Comparison of ENCODE assay signal across 19 cellular contexts in genomic region chr17:57638284-57638683, GRCh38.
"Had no signal": no experiment of that assay in that cellular context is flagged by ENCODE, and none has a peak within 500 bp of the region (broad histone marks: within the 10 kb centered on the region; RNA-seq: fewer than 3 reads in every experiment).

No MANE protein-coding gene starts in this region.

- H3K9me3 Mint-ChIP-seq: activated naive CD4-positive, alpha-beta T cell treated with anti-CD3 and anti-CD28 coated beads, Interleukin-2, amount 50 U/mL, for 72 hours; immature natural killer cell; stimulated activated naive CD8-positive, alpha-beta T cell treated with anti-CD3 and anti-CD28 coated beads, Interleukin-15, amount 100 ng/mL, for 72 hours had no signal

- H3K27ac ChIP-seq: adrenal gland, breast epithelium, gastrocnemius medialis, suprapubic skin had no signal

- H3K27ac Mint-ChIP-seq: activated CD4-positive, alpha-beta T cell treated with anti-CD3 and anti-CD28 coated beads for 36 hours; stimulated activated naive CD8-positive, alpha-beta T cell treated with anti-CD3 and anti-CD28 coated beads, Interleukin-15, amount 100 ng/mL, for 72 hours had no signal

- H3K27me3 Mint-ChIP-seq: activated CD4-positive, alpha-beta T cell treated with anti-CD3 and anti-CD28 coated beads for 36 hours; naive thymus-derived CD4-positive, alpha-beta T cell; stimulated activated naive CD8-positive, alpha-beta T cell treated with anti-CD3 and anti-CD28 coated beads, Interleukin-15, amount 100 ng/mL, for 72 hours had no signal

- ATAC-seq: activated CD4-positive, alpha-beta T cell treated with anti-CD3 and anti-CD28 coated beads for 36 hours; activated naive CD4-positive, alpha-beta T cell treated with anti-CD3 and anti-CD28 coated beads, Interleukin-2, amount 50 U/mL, for 72 hours; esophagus mucosa; gastrocnemius medialis; left ventricle myocardium superior; naive thymus-derived CD4-positive, alpha-beta T cell; stimulated activated naive CD8-positive, alpha-beta T cell treated with anti-CD3 and anti-CD28 coated beads, Interleukin-15, amount 100 ng/mL, for 72 hours had no signal

- H3K4me1 ChIP-seq: breast epithelium, gastrocnemius medialis, suprapubic skin had no signal

- H3K27me3 ChIP-seq: adrenal gland, breast epithelium, gastrocnemius medialis, suprapubic skin had no signal

- DNase-seq: activated CD4-positive, alpha-beta T cell treated with anti-CD3 and anti-CD28 coated beads for 36 hours; activated CD4-positive, alpha-beta T cell treated with anti-CD3 and anti-CD28 coated beads, Interleukin-2, amount 50 U/mL, for 48 hours; activated gamma-delta T cell treated with Interleukin-2 at 50 U/mL for 16 hours; adrenal gland; cerebellar nuclear complex; effector CD4-positive, alpha-beta T cell; gastrocnemius medialis; immature natural killer cell; kidney glomerular epithelial cell; left ventricle myocardium superior; naive thymus-derived CD4-positive, alpha-beta T cell; nucleus accumbens; stimulated activated CD4-positive, alpha-beta T cell treated with anti-CD3 and anti-CD28 coated beads, Interleukin-2, amount 100 ng/mL, for 24 hours; stimulated activated naive CD8-positive, alpha-beta T cell treated with anti-CD3 and anti-CD28 coated beads, Interleukin-15, amount 100 ng/mL, for 72 hours; SW 1271 had no signal

- H3K9me3 ChIP-seq: adrenal gland, breast epithelium, gastrocnemius medialis, suprapubic skin had no signal

- H3K4me1 Mint-ChIP-seq: activated CD4-positive, alpha-beta T cell treated with anti-CD3 and anti-CD28 coated beads for 36 hours; immature natural killer cell; stimulated activated naive CD8-positive, alpha-beta T cell treated with anti-CD3 and anti-CD28 coated beads, Interleukin-15, amount 100 ng/mL, for 72 hours had no signal

- H3K4me3 Mint-ChIP-seq: activated CD4-positive, alpha-beta T cell treated with anti-CD3 and anti-CD28 coated beads for 36 hours; immature natural killer cell; naive thymus-derived CD4-positive, alpha-beta T cell; stimulated activated naive CD8-positive, alpha-beta T cell treated with anti-CD3 and anti-CD28 coated beads, Interleukin-15, amount 100 ng/mL, for 72 hours had no signal

- H3K4me3 ChIP-seq: adrenal gland, breast epithelium, gastrocnemius medialis, suprapubic skin had no signal

- H3K36me3 ChIP-seq: adrenal gland, breast epithelium, gastrocnemius medialis, suprapubic skin had no signal
